In the genomic region with DNA sequence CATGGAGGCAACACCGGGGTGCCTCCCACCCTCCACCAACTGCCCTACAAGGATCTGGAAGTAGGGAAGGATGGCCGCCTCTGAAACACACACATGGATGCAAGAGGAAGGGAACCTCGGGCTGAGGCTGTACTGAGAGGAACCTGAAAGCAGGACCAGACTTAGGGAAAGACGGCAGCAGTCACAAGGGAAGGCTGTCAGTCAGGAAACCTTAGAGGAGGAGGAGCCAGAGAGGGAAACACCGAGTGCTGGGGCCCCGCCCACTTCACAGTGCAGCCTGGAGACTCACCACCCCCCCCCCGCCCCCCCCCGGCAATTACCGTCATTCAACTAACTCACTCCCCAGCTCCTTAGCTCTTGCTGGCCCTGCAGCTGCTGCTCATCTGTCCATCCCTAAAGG, we compare ENCODE assay signal across 9 cellular contexts. TPM values are rescaled to one million over a fixed set of nuclear protein-coding genes. Genes with fewer than 3 reads are reported as not detected.
DNase-seq lines count a peak whose midpoint lies in the region; ATAC-seq and TF ChIP-seq lines count a peak whose summit lies in the region.
"Had no signal": no experiment of that assay in that cellular context is flagged by ENCODE, and none has a peak within 500 bp of the region (broad histone marks: within the 10 kb centered on the region; RNA-seq: fewer than 3 reads in every experiment).

No MANE protein-coding gene starts in this region.

- H3K4me1 ChIP-seq in SK-N-SH (ENCODE audit: control insufficient read depth in 1 of 2, insufficient read depth in 2 of 2, low read depth in 1 of 2, low read length in 1 of 2), result peaks cover 3 to 24% of the 10 kb centered on the region in 2 experiments; a peak in 3 of 4 replicates
- H3K4me1 ChIP-seq in esophagus squamous epithelium, result peaks cover 23 to 75% (median 52%) of the 10 kb centered on the region in 3 donors

- CTCF ChIA-PET in SK-N-SH (lab: Yijun Ruan, JAX), result interaction anchor here (1.2 kb wide), 2 partner anchors 223 to 535 kb away, joined by 3 read pairs; no protein-coding TSS in a partner anchor

- H3K36me3 ChIP-seq in SK-N-SH (replicated peaks in 1 of 2; ENCODE audit: control insufficient read depth in 1 of 2, insufficient read depth in 2 of 2, low read length in 1 of 2) (peaks cover 40 to 48% of the 10 kb centered on the region in 2 experiments), esophagus squamous epithelium (peaks cover 26 to 58% (median 27%) of the 10 kb centered on the region in 3 donors)

- no peak for TF ChIP-seq EP300 in SK-N-SH (IDR thresholded peaks at IDR 0.05; ENCODE audit: borderline replicate concordance in 1 of 2, low read depth in 1 of 2, low read length in 1 of 2)

- intact Hi-C loops in esophagus squamous epithelium (cut with DNase I), result loop anchor here (10.0 kb wide), 2 partner anchors 183 to 483 kb away; a partner anchor contains a TSS

- TF ChIP-seq RAD21 in SK-N-SH (IDR thresholded peaks at IDR 0.05; ENCODE audit: low read length), result no peak

- H3K27me3 ChIP-seq in SK-N-SH (ENCODE audit: insufficient read depth), result no peaks in the 10 kb centered on the region
- H3K27me3 ChIP-seq in esophagus squamous epithelium, result no peaks in the 10 kb centered on the region

- no peak for TF ChIP-seq POLR2A in esophagus squamous epithelium (IDR thresholded peaks at IDR 0.05)

- no peaks in the 10 kb centered on the region for H3K27me3 Mint-ChIP-seq in stimulated activated memory B cell treated with anti-CD40 and anti-IgM and Interleukin-4, amounts not matched to agents 10 μg/mL and 1 μg/mL and 100 μg/mL, for 72 hours

- H3K4me3 ChIP-seq in SK-N-SH (ENCODE audit: low read depth in 2 of 2, low read length in 1 of 2), result no peak overlapping the region
- peak overlapping the region in 1 of 4 donors; percentile 12 for H3K4me3 ChIP-seq in esophagus squamous epithelium

- peaks cover 86% of the 10 kb centered on the region for H3K4me1 Mint-ChIP-seq in stimulated activated memory B cell treated with anti-CD40 and anti-IgM and Interleukin-4, amounts not matched to agents 10 μg/mL and 1 μg/mL and 100 μg/mL, for 72 hours

- H3K9me3 ChIP-seq in SK-N-SH (no peaks in the 10 kb centered on the region), esophagus squamous epithelium (no peaks in the 10 kb centered on the region)

- peak overlapping the region; percentile 93 for H3K27ac Mint-ChIP-seq in stimulated activated memory B cell treated with anti-CD40 and anti-IgM and Interleukin-4, amounts not matched to agents 10 μg/mL and 1 μg/mL and 100 μg/mL, for 72 hours

- POLR2A ChIA-PET in SK-N-SH (lab: Yijun Ruan, JAX), result no interaction called here

- H3K79me2 ChIP-seq in SK-N-SH (ENCODE audit: insufficient read depth), result peaks cover 30% of the 10 kb centered on the region

- H4K20me1 ChIP-seq in SK-N-SH (ENCODE audit: insufficient read depth), result no peaks in the 10 kb centered on the region

- no peak overlapping the region for H2AFZ ChIP-seq in SK-N-SH (ENCODE audit: low read depth)

- no peaks in the 10 kb centered on the region for H3K9me3 Mint-ChIP-seq in stimulated activated memory B cell treated with anti-CD40 and anti-IgM and Interleukin-4, amounts not matched to agents 10 μg/mL and 1 μg/mL and 100 μg/mL, for 72 hours

- H3K9me2 ChIP-seq in SK-N-SH, result no peaks in the 10 kb centered on the region

- H3K4me3 Mint-ChIP-seq in stimulated activated memory B cell treated with anti-CD40 and anti-IgM and Interleukin-4, amounts not matched to agents 10 μg/mL and 1 μg/mL and 100 μg/mL, for 72 hours, result peak overlapping the region; percentile 90

- 60% methylated on average over 7 of the region's 9 CpGs for WGBS in SK-N-SH (ENCODE audit: low lambda C conversion rate)
- 72 to 75% methylated on average over 2 to 4 of the region's 9 CpGs for WGBS in esophagus squamous epithelium, 2 donors

- H3F3A ChIP-seq in SK-N-SH (replicated peaks; ENCODE audit: insufficient read depth), result peaks cover 13% of the 10 kb centered on the region

- H3K4me2 ChIP-seq in SK-N-SH, result no peak overlapping the region

- DNase-seq in SK-N-SH (no peak), esophagus squamous epithelium (lab: John Stamatoyannopoulos, UW) (no peak), NCI-H1694 treated with DMSO at 0.1 percent for 48 hours (lab: John Stamatoyannopoulos, UW) (no peak), amygdala (lab: John Stamatoyannopoulos, UW) (no peak)
- DNase-seq in activated CD4-positive, alpha-beta T cell treated with anti-CD3 and anti-CD28 coated beads for 4 hours, result peak; percentile 33 to 46

- H3K27ac ChIP-seq in SK-N-SH (ENCODE audit: low read depth in 2 of 2, low read length in 1 of 2) (no peak overlapping the region), esophagus squamous epithelium (peak overlapping the region; percentile 95 to 99 (median 97))

- ATAC-seq in SK-N-SH treated with all-trans-retinoic acid at 6 μM for 48 hours, result no peak
- ATAC-seq in stimulated activated memory B cell treated with anti-CD40 and anti-IgM and Interleukin-4, amounts not matched to agents 10 μg/mL and 1 μg/mL and 100 μg/mL, for 72 hours, result no peak
- ATAC-seq in HG03135 (IDR thresholded peaks at IDR 0.05; ENCODE audit: unreplicated experiment), result no peak
- ATAC-seq: left colon had no signal

- TF ChIP-seq CTCF in SK-N-SH (IDR thresholded peaks at IDR 0.05) (no peak), esophagus squamous epithelium (IDR thresholded peaks at IDR 0.05) (no peak)

- H3K36me3 Mint-ChIP-seq in stimulated activated memory B cell treated with anti-CD40 and anti-IgM and Interleukin-4, amounts not matched to agents 10 μg/mL and 1 μg/mL and 100 μg/mL, for 72 hours, result peaks cover 75% of the 10 kb centered on the region

- no peak overlapping the region for H3K9ac ChIP-seq in SK-N-SH

TF ChIP-seq in SK-N-SH, 30 proteins besides CTCF, POLR2A, EP300 and RAD21:
- TF ChIP-seq NFIC (IDR thresholded peaks at IDR 0.05; ENCODE audit: borderline replicate concordance), result no peak
- TF ChIP-seq POLR2AphosphoS5 (IDR thresholded peaks at IDR 0.05; ENCODE audit: low read depth, low read length), result 0 out of 2 replicates have a peak, but pooled peaks have one; percentile 21

TF ChIP-seq in SK-N-SH treated with all-trans-retinoic acid at 6 μM for 48 hours, 23 proteins besides CTCF, POLR2A, EP300 and RAD21 (continues in another document):
- TF ChIP-seq ZNF8 (CRISPR knock-in tag; IDR thresholded peaks at IDR 0.05), result no peak
- TF ChIP-seq ESRRG (CRISPR knock-in tag; IDR thresholded peaks at IDR 0.05), result no peak
- no peak for TF ChIP-seq BACH2 (CRISPR knock-in tag; IDR thresholded peaks at IDR 0.05; ENCODE audit: borderline replicate concordance)
- TF ChIP-seq, protein P1, sequence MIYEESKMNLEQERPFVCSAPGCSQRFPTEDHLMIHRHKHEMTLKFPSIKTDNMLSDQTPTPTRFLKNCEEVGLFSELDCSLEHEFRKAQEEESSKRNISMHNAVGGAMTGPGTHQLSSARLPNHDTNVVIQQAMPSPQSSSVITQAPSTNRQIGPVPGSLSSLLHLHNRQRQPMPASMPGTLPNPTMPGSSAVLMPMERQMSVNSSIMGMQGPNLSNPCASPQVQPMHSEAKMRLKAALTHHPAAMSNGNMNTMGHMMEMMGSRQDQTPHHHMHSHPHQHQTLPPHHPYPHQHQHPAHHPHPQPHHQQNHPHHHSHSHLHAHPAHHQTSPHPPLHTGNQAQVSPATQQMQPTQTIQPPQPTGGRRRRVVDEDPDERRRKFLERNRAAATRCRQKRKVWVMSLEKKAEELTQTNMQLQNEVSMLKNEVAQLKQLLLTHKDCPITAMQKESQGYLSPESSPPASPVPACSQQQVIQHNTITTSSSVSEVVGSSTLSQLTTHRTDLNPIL (CRISPR knock-in tag; IDR thresholded peaks at IDR 0.05; ENCODE audit: low read depth), result no peak
- TF ChIP-seq, protein P2, sequence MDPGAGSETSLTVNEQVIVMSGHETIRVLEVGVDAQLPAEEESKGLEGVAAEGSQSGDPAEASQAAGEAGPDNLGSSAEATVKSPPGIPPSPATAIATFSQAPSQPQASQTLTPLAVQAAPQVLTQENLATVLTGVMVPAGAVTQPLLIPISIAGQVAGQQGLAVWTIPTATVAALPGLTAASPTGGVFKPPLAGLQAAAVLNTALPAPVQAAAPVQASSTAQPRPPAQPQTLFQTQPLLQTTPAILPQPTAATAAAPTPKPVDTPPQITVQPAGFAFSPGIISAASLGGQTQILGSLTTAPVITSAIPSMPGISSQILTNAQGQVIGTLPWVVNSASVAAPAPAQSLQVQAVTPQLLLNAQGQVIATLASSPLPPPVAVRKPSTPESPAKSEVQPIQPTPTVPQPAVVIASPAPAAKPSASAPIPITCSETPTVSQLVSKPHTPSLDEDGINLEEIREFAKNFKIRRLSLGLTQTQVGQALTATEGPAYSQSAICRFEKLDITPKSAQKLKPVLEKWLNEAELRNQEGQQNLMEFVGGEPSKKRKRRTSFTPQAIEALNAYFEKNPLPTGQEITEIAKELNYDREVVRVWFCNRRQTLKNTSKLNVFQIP (CRISPR knock-in tag; IDR thresholded peaks at IDR 0.05; ENCODE audit: borderline replicate concordance, low read depth), result no peak
- TF ChIP-seq, protein P3, sequence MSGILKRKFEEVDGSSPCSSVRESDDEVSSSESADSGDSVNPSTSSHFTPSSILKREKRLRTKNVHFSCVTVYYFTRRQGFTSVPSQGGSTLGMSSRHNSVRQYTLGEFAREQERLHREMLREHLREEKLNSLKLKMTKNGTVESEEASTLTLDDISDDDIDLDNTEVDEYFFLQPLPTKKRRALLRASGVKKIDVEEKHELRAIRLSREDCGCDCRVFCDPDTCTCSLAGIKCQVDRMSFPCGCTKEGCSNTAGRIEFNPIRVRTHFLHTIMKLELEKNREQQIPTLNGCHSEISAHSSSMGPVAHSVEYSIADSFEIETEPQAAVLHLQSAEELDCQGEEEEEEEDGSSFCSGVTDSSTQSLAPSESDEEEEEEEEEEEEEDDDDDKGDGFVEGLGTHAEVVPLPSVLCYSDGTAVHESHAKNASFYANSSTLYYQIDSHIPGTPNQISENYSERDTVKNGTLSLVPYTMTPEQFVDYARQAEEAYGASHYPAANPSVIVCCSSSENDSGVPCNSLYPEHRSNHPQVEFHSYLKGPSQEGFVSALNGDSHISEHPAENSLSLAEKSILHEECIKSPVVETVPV (CRISPR knock-in tag; IDR thresholded peaks at IDR 0.05), result no peak
- no peak for TF ChIP-seq RARB (CRISPR knock-in tag; IDR thresholded peaks at IDR 0.05)
- no peak for TF ChIP-seq PPARA (CRISPR knock-in tag; IDR thresholded peaks at IDR 0.05; ENCODE audit: borderline replicate concordance)
- no peak for TF ChIP-seq SNAI2 (CRISPR knock-in tag; IDR thresholded peaks at IDR 0.05)

RNA-seq across cellular contexts. Expression of a gene that starts 2.5 kb away (rescaled TPM):
- polyA plus RNA-seq in SK-N-SH (2012; rRNA removed), result 53.4 and 60.6 TPM in 2 replicates
- 44.4 and 56.2 TPM in 2 replicates for polyA plus RNA-seq in SK-N-SH (2012; cell fraction: cytosol; rRNA removed)
- 39.5 and 39.9 TPM in 2 replicates for polyA plus RNA-seq in SK-N-SH (2012; cell fraction: nucleus; rRNA removed)
- total RNA-seq in esophagus squamous epithelium, result 10 to 100 TPM; 19.0 to 53.8 (median 35.4) TPM

RNA-seq across cellular contexts. Expression of a gene that starts 20.1 kb away (rescaled TPM):
- 0.10 and 0.12 TPM in 2 replicates for polyA plus RNA-seq in SK-N-SH (2012; rRNA removed)
- 0.06 and 0.13 TPM in 2 replicates for polyA plus RNA-seq in SK-N-SH (2012; cell fraction: cytosol; rRNA removed)
- 0.04 and 0.06 TPM in 2 replicates for polyA plus RNA-seq in SK-N-SH (2012; cell fraction: nucleus; rRNA removed)
- total RNA-seq in esophagus squamous epithelium, result 1 to 10 TPM in 3 of 4 donors, under 1 TPM in 1; 0.57 to 9.5 (median 5.2) TPM

RNA-seq across cellular contexts. Expression of a gene that starts 43.3 kb away (rescaled TPM):
- 8.4 and 8.9 TPM in 2 replicates for polyA plus RNA-seq in SK-N-SH (2012; rRNA removed)
- 2.8 and 4.0 TPM in 2 replicates for polyA plus RNA-seq in SK-N-SH (2012; cell fraction: cytosol; rRNA removed)
- polyA plus RNA-seq in SK-N-SH (2012; cell fraction: nucleus; rRNA removed), result 42.2 and 42.4 TPM in 2 replicates
- total RNA-seq in esophagus squamous epithelium, result 10 to 100 TPM; 19.6 to 29.0 (median 24.3) TPM

Comparison
In these comparisons a context has a peak if more than half of its experiments do, and no peak if none do; other contexts are left out.
1. DNase-seq: peak in activated CD4-positive, alpha-beta T cell treated with anti-CD3 and anti-CD28 coated beads for 4 hours (2 of 2); none in SK-N-SH (single experiment), esophagus squamous epithelium (single experiment), NCI-H1694 treated with DMSO at 0.1 percent for 48 hours (single experiment) and amygdala (0 of 56).
2. H3K27ac ChIP-seq: peak in esophagus squamous epithelium (4 of 4); none in SK-N-SH (0 of 2).